10 cellular contexts compared by ENCODE assay signal in genomic region chr9:128103589-128103962, GRCh38. TPM values are rescaled to one million over a fixed set of nuclear protein-coding genes. Genes with fewer than 3 reads are reported as not detected.
DNase-seq lines count a peak whose midpoint lies in the region; ATAC-seq and TF ChIP-seq lines count a peak whose summit lies in the region.
"Had no signal": no experiment of that assay in that cellular context is flagged by ENCODE, and none has a peak within 500 bp of the region (broad histone marks: within the 10 kb centered on the region; RNA-seq: fewer than 3 reads in every experiment).

No MANE protein-coding gene starts in this region.

- H3K9me3 ChIP-seq in cardiac muscle cell (ENCODE audit: low read depth) (no peaks in the 10 kb centered on the region), heart right ventricle (no peaks in the 10 kb centered on the region), tibial nerve (no peaks in the 10 kb centered on the region)

- TF ChIP-seq CTCF in cardiac muscle cell (IDR thresholded peaks at IDR 0.05; ENCODE audit: low read depth, low read length) (peak; percentile 14), heart right ventricle (IDR thresholded peaks at IDR 0.05) (peak in 4 of 9 donors; percentile 9 to 22 (median 17)), tibial nerve (IDR thresholded peaks at IDR 0.05) (no peak), GM20000 (IDR thresholded peaks at IDR 0.05; ENCODE audit: extremely low read depth, missing control alignments) (no peak)

- H3K4me3 ChIP-seq in cardiac muscle cell (no peak overlapping the region), heart right ventricle (no peak overlapping the region), tibial nerve (no peak overlapping the region)
- H3K4me3 ChIP-seq: SK-N-MC had no signal

- intact Hi-C loops in heart right ventricle (cut with DNase I): no loop called here

- no peak for TF ChIP-seq EP300 in tibial nerve (IDR thresholded peaks at IDR 0.05)

- no peaks in the 10 kb centered on the region for H3K27me3 ChIP-seq in cardiac muscle cell
- H3K27me3 ChIP-seq in heart right ventricle: no peaks in the 10 kb centered on the region
- H3K27me3 ChIP-seq in tibial nerve: no peaks in the 10 kb centered on the region

- H3K27ac ChIP-seq in cardiac muscle cell (no peak overlapping the region), heart right ventricle (peak overlapping the region in 1 of 10 donors; percentile 6), tibial nerve (peak overlapping the region in 3 of 4 donors; percentile 34 to 55 (median 41))
- H3K27ac ChIP-seq: SK-N-MC had no signal

- no peak for TF ChIP-seq POLR2A in tibial nerve (IDR thresholded peaks at IDR 0.05)

- WGBS in heart right ventricle, 2 donors: 84 to 91% methylated on average over 8 of the region's 8 CpGs
- 72 to 79% methylated on average over 8 of the region's 8 CpGs for WGBS in tibial nerve, 2 donors

- ATAC-seq in heart right ventricle: no peak
- no peak for ATAC-seq in HG02571 (IDR thresholded peaks at IDR 0.05; ENCODE audit: unreplicated experiment)
- no peak for ATAC-seq in GM19455 (IDR thresholded peaks at IDR 0.05; ENCODE audit: unreplicated experiment)

- peaks cover 43% of the 10 kb centered on the region for H3K36me3 ChIP-seq in cardiac muscle cell
- peaks cover 7 to 84% (median 56%) of the 10 kb centered on the region in 9 donors for H3K36me3 ChIP-seq in heart right ventricle
- H3K36me3 ChIP-seq in tibial nerve: peaks cover 0 to 73% (median 36%) of the 10 kb centered on the region in 3 donors

- no peak for DNase-seq in cardiac muscle cell (ENCODE audit: low read depth in 1 of 2, low spot score in 1 of 2)
- DNase-seq in heart right ventricle: no peak
- DNase-seq in activated T-cell treated with anti-CD3 and anti-CD28 coated beads for 48 hours (ENCODE audit: low read depth): peak; percentile 32
- peak; percentile 72 for DNase-seq in islet precursor cell
- no peak for DNase-seq in tibial nerve (ENCODE audit: low spot score in 2 of 2)
- no peak for DNase-seq in GM20000 (ENCODE audit: low spot score)

- peaks cover 8% of the 10 kb centered on the region for H3K4me1 ChIP-seq in cardiac muscle cell (ENCODE audit: low read depth)
- peaks cover 30 to 59% (median 42%) of the 10 kb centered on the region in 9 donors for H3K4me1 ChIP-seq in heart right ventricle
- H3K4me1 ChIP-seq in tibial nerve: peaks cover 0 to 57% (median 25%) of the 10 kb centered on the region in 4 donors

RNA-seq across cellular contexts. Expression of gene PTGES2, which starts 24.0 kb away (rescaled TPM):
- total RNA-seq in cardiac muscle cell (132 and 141 TPM in 2 replicates), heart right ventricle (100 to 1,000 TPM; 117 to 166 (median 148) TPM), tibial nerve (100 to 1,000 TPM in 1 of 4 donors, 10 to 100 TPM in 3; 68.9 to 180 (median 74.7) TPM)
- polyA plus RNA-seq in cardiac muscle cell (206 and 240 TPM in 2 replicates), heart right ventricle (100 to 1,000 TPM; 132 to 147 TPM)

RNA-seq across cellular contexts. Expression of gene SLC25A25, which starts 35.5 kb away (rescaled TPM):
- total RNA-seq in cardiac muscle cell: 13.0 and 15.8 TPM in 2 replicates
- polyA plus RNA-seq in cardiac muscle cell: 9.1 and 9.8 TPM in 2 replicates
- 10 to 100 TPM in 3 of 10 donors, 1 to 10 TPM in 7; 3.6 to 20.7 (median 7.5) TPM for total RNA-seq in heart right ventricle
- polyA plus RNA-seq in heart right ventricle: 1 to 10 TPM; 2.3 to 4.8 TPM
- 10 to 100 TPM; 23.4 to 29.7 (median 27.2) TPM for total RNA-seq in tibial nerve

RNA-seq across cellular contexts. Expression of gene NAIF1, which starts 36.5 kb away (rescaled TPM):
- total RNA-seq in cardiac muscle cell: 9.4 and 15.2 TPM in 2 replicates
- polyA plus RNA-seq in cardiac muscle cell: 6.9 and 10.9 TPM in 2 replicates
- 1 to 10 TPM; 3.2 to 7.0 (median 5.5) TPM for total RNA-seq in heart right ventricle
- polyA plus RNA-seq in heart right ventricle: 1 to 10 TPM; 4.4 to 7.2 TPM
- 10 to 100 TPM in 1 of 4 donors, 1 to 10 TPM in 3; 5.4 to 11.2 (median 8.1) TPM for total RNA-seq in tibial nerve

RNA-seq across cellular contexts. Expression of gene LCN2, which starts 45.7 kb away (rescaled TPM):
- not detected in 2 replicates for total RNA-seq in cardiac muscle cell
- polyA plus RNA-seq in cardiac muscle cell: 1.2 TPM in 1 of 2 replicates, not detected in the other
- total RNA-seq in heart right ventricle: 1 to 10 TPM in 1 of 10 donors, under 1 TPM in 4, not detected in 5; 0.34 to 2.7 (median 0.45) TPM
- polyA plus RNA-seq in heart right ventricle: 1 to 10 TPM in 1 of 2 donors, under 1 TPM in 1; 0.62 to 1.5 TPM
- total RNA-seq in tibial nerve: not detected
- total RNA-seq: Daoy had no signal

RNA-seq across cellular contexts. Expression of gene BBLN, which starts 56.5 kb away (rescaled TPM):
- total RNA-seq in cardiac muscle cell (595 and 729 TPM in 2 replicates), heart right ventricle (10 to 100 TPM; 29.5 to 58.2 (median 36.1) TPM), tibial nerve (100 to 1,000 TPM; 202 to 310 (median 243) TPM)
- polyA plus RNA-seq in cardiac muscle cell (243 and 262 TPM in 2 replicates), heart right ventricle (100 to 1,000 TPM in 1 of 2 donors, 10 to 100 TPM in 1; 70.2 to 159 TPM)

Comparison
In these comparisons a context has a peak if more than half of its experiments do, and no peak if none do; other contexts are left out.
1. DNase-seq: peak in activated T-cell treated with anti-CD3 and anti-CD28 coated beads for 48 hours (single experiment) and islet precursor cell (single experiment); none in cardiac muscle cell (0 of 2), heart right ventricle (0 of 2), tibial nerve (0 of 2) and GM20000 (single experiment).